ENCODE assay signal across 31 cellular contexts in the genomic region with DNA sequence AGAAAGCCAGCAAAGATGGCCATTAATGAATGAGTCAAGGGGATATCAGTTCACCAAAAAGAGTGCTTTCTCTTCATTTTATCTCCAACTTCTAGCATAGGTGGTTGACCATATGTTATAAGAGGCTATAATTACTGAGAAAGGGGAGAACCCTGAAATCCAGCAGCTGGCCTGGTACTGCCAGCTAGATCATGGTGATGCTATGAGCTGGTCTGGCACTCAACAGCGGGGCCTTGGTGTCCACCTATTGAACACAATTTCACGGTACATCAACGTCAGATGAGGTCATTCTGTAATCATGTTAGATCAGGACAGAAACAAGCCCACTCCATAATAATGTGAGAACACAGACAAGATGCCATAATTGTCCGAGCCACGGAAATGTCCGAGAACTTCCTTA.
"Had no signal": no experiment of that assay in that cellular context is flagged by ENCODE, and none has a peak within 500 bp of the region (broad histone marks: within the 10 kb centered on the region; RNA-seq: fewer than 3 reads in every experiment).

No MANE protein-coding gene starts in this region.

- DNase-seq: Karpas-422, Kasumi-1, KG1, MG63, MM.1S, MV-4-11, NCI-H1048, NCI-H1092, NCI-H1105, NCI-H1436, NCI-H1436 treated with DMSO at 0.1 percent for 48 hours, NCI-H146, NCI-H1694, NCI-H1694 treated with DMSO at 0.1 percent for 48 hours, NCI-H187, NCI-H187 treated with DMSO at 0.1 percent for 48 hours, NCI-H1930, NCI-H2029, NCI-H2029 treated with DMSO at 0.1 percent for 48 hours, NCI-H2081, NCI-H2081 treated with DMSO at 0.1 percent for 48 hours, NCI-H2107, NCI-H2171, NCI-H2171 treated with DMSO at 0.1 percent for 48 hours, NCI-H2227 treated with DMSO at 0.1 percent for 48 hours, NCI-H226, NCI-H345, NCI-H446, NCI-H446 treated with DMSO at 0.1 percent for 48 hours, NCI-H510A had no signal

- H3K9me3 ChIP-seq: MG63 had no signal

- H3K4me3 ChIP-seq: MG63 had no signal

- H3K27me3 ChIP-seq: MG63 had no signal

- H3K27ac ChIP-seq: KMS-11 had no signal

- H3K36me3 ChIP-seq: MG63 had no signal
